ENCODE assay signal across 8 cellular contexts in genomic region chr6:125956506-125957390, GRCh38. TPM values are rescaled to one million over a fixed set of nuclear protein-coding genes. Genes with fewer than 3 reads are reported as not detected.
DNase-seq lines count a peak whose midpoint lies in the region; ATAC-seq and TF ChIP-seq lines count a peak whose summit lies in the region.

HINT3 (plus strand) TSS chr6:125956770; CDS start chr6:125956978, 208 bp downstream.

- no peaks in the 10 kb centered on the region for H3K27me3 ChIP-seq in lung (ENCODE audit: control insufficient read depth, insufficient read depth)

- peak; percentile 92 for TF ChIP-seq CTCF in lung (IDR thresholded peaks at IDR 0.05; ENCODE audit: control extremely low read depth, extremely low read depth)

- peak within 1 kb of the TSS; percentile 93 to 99 for H3K27ac ChIP-seq in lung (ENCODE audit: low read depth in 1 of 2, low read length in 1 of 2)

- H3K36me3 ChIP-seq in lung (ENCODE audit: control insufficient read depth in 2 of 2, insufficient read depth in 2 of 2, low read length in 2 of 2): no peaks in the 10 kb centered on the region

- ATAC-seq in GM19468 (IDR thresholded peaks at IDR 0.05; ENCODE audit: extremely low read depth, unreplicated experiment): peak; percentile 95
- peak; percentile 92 for ATAC-seq in lung (ENCODE audit: insufficient read depth, low FRiP score)

- peak within 1 kb of the TSS; percentile 79 for H3K4me3 ChIP-seq in lung

- H3K4me1 ChIP-seq in lung (ENCODE audit: control insufficient read depth in 2 of 2, insufficient read depth in 2 of 2, low read length in 2 of 2): peaks cover 4 to 11% of the 10 kb centered on the region in 2 donors

- peak; percentile 94 for DNase-seq in COLO829 (ENCODE audit: low spot score)
- peak; percentile 90 for DNase-seq in HS-5 (ENCODE audit: low read depth)
- peak; percentile 77 for DNase-seq in NK-92 (lab: John Stamatoyannopoulos, UW; ENCODE audit: unreplicated experiment)
- DNase-seq in activated CD8-positive, alpha-beta memory T cell treated with anti-CD3 and anti-CD28 coated beads for 24 hours: peak; percentile 99
- DNase-seq in effector CD8-positive, alpha-beta T cell (lab: John Stamatoyannopoulos, UW): peak; percentile 96
- peak; percentile 98 for DNase-seq in lung (ENCODE audit: low spot score)
- peak; percentile 95 to 98 (median 95) for DNase-seq in stimulated activated CD4-positive, alpha-beta T cell treated with anti-CD3 and anti-CD28 coated beads, TNF-alpha, amount 100 ng/mL, for 4 hours (ENCODE audit: low read depth in 3 of 3)

- 0 to 1% methylated on average over 78 to 82 of the region's 82 CpGs for WGBS in lung, 2 donors

- H3K9me3 ChIP-seq in lung (ENCODE audit: control insufficient read depth in 2 of 2, insufficient read depth in 1 of 2, low read length in 1 of 2): no peaks in the 10 kb centered on the region

RNA-seq across cellular contexts. Expression of gene HINT3, which starts in this region (rescaled TPM):
- total RNA-seq in lung: 10 to 100 TPM; 22.3 to 41.9 TPM
- 10 to 100 TPM in 1 of 2 donors, 1 to 10 TPM in 1; 8.1 to 19.2 TPM for polyA plus RNA-seq in lung

Comparison
In these comparisons a context has a peak if more than half of its experiments do, and no peak if none do; other contexts are left out.
1. Peak in every context shown above with its lines: DNase-seq, ATAC-seq, H3K4me3 ChIP-seq and H3K27ac ChIP-seq.